Comparison of ENCODE assay signal across 16 cellular contexts in the genomic region with DNA sequence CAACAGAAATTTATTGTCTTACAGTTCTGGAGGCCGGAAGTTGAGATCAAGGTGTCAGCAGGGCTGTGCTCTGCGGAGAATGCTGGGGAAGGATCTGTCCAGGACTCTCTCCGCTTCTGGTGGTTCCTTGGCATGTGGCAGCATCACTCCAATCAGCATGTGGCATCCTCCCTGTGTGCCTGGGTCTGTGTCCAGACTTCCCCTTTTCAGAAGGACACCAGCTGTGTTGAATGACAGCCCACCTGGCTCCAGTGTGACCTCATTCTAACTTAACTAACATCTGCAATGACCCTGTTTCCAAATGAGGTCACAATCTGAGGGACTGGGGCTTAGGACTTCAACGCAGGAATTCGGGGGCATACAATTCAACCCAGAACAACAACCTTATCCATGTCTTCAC.
"Had no signal": no experiment of that assay in that cellular context is flagged by ENCODE, and none has a peak within 500 bp of the region (broad histone marks: within the 10 kb centered on the region; RNA-seq: fewer than 3 reads in every experiment).

No MANE protein-coding gene starts in this region.

- H3K4me1 Mint-ChIP-seq: naive thymus-derived CD4-positive, alpha-beta T cell had no signal

- H3K4me3 Mint-ChIP-seq: brain; dendritic cell treated with granulocyte-macrophage colony-stimulating factor and Interleukin-4, amounts not matched to agents 40 ng/mL and 50 ng/mL, for 4 days; naive thymus-derived CD4-positive, alpha-beta T cell; neural crest cell; stimulated activated naive CD8-positive, alpha-beta T cell treated with anti-CD3 and anti-CD28 coated beads, Interleukin-15, Interleukin-2, amounts not matched to agents 100 ng/mL and 50 ng/mL, for 24 hours had no signal

- DNase-seq: activated T-cell treated with anti-CD3 and anti-CD28 coated beads, Interleukin-2, amount 50 U/mL, for 1 hour; aorta; effector memory CD4-positive, alpha-beta T cell; foreskin melanocyte; glutamatergic neuron; kidney glomerular epithelial cell; left lung; naive thymus-derived CD4-positive, alpha-beta T cell; stimulated activated CD4-positive, alpha-beta T cell treated with anti-CD3 and anti-CD28 coated beads, Interleukin-4, amount 100 ng/mL, for 4 hours; substantia nigra; thyroid gland had no signal

- H3K9me3 Mint-ChIP-seq: dendritic cell treated with granulocyte-macrophage colony-stimulating factor and Interleukin-4, amounts not matched to agents 40 ng/mL and 50 ng/mL, for 4 days had no signal

- H3K36me3 Mint-ChIP-seq: activated naive CD4-positive, alpha-beta T cell treated with anti-CD3 and anti-CD28 coated beads, Interleukin-2, amount 50 U/mL, for 72 hours; brain had no signal

- H3K27ac Mint-ChIP-seq: activated naive CD4-positive, alpha-beta T cell treated with anti-CD3 and anti-CD28 coated beads, Interleukin-2, amount 50 U/mL, for 72 hours; brain; dendritic cell treated with granulocyte-macrophage colony-stimulating factor and Interleukin-4, amounts not matched to agents 40 ng/mL and 50 ng/mL, for 4 days; naive thymus-derived CD4-positive, alpha-beta T cell; stimulated activated naive CD8-positive, alpha-beta T cell treated with anti-CD3 and anti-CD28 coated beads, Interleukin-15, Interleukin-2, amounts not matched to agents 100 ng/mL and 50 ng/mL, for 24 hours had no signal
